ENCODE assay signal across 8 cellular contexts in genomic region chr20:31716818-31717477, GRCh38. TPM values are rescaled to one million over a fixed set of nuclear protein-coding genes. Genes with fewer than 3 reads are reported as not detected.
DNase-seq lines count a peak whose midpoint lies in the region; ATAC-seq, FAIRE-seq and TF ChIP-seq lines count a peak whose summit lies in the region.

No MANE protein-coding gene starts in this region.

- H3K9me3 ChIP-seq in PC-3 (ENCODE audit: low read length) (no peaks in the 10 kb centered on the region), fibroblast of lung (ENCODE audit: control insufficient read depth, insufficient read depth, low read depth, low read length) (no peaks in the 10 kb centered on the region)

- peaks cover 78% of the 10 kb centered on the region for H3K36me3 Mint-ChIP-seq in T-helper 2 cell treated with Interferon-gamma antibody and Interleukin-4, amounts not matched to agents 5 μg/mL and 100 μg/mL, for 36 hours (ENCODE audit: low read depth)

- POLR2A ChIA-PET in PC-3 (lab: Charles Lee; ENCODE audit: unreplicated experiment), result interaction anchor here (0.6 to 1.3 kb wide), 5 partner anchors 12 to 144 kb away, joined by 4 to 9 read pairs (median 6); partner anchors contain the start of gene ID1

- peaks cover 100% of the 10 kb centered on the region for H3K79me2 ChIP-seq in PC-3 (ENCODE audit: low read length)
- H3K79me2 ChIP-seq in fibroblast of lung (ENCODE audit: control insufficient read depth, insufficient read depth, low read length), result peaks cover 91% of the 10 kb centered on the region

- DNase-seq in T-helper 2 cell treated with Interferon-gamma antibody and Interleukin-4, amounts not matched to agents 5 μg/mL and 100 μg/mL, for 36 hours (ENCODE audit: low spot score), result no peak
- DNase-seq in T-helper 2 cell (no peak), PC-3 (no peak), fibroblast of lung (ENCODE audit: low read depth in 2 of 2) (no peak), HTR-8/SVneo (ENCODE audit: insufficient read length, low spot score) (no peak)
- DNase-seq in stimulated activated naive CD8-positive, alpha-beta T cell treated with anti-CD3 and anti-CD28 coated beads, Interleukin-15, amount 100 ng/mL, for 72 hours, result no peak
- DNase-seq in stimulated activated naive CD4-positive, alpha-beta T cell (lab: John Stamatoyannopoulos, UW), result no peak

- H3K27ac ChIP-seq in PC-3 (ENCODE audit: low read length) (peak overlapping the region; percentile 68), fibroblast of lung (ENCODE audit: insufficient read depth, low read length) (no peak overlapping the region)

- no peak overlapping the region for H2AFZ ChIP-seq in PC-3 (ENCODE audit: low read length)
- no peak overlapping the region for H2AFZ ChIP-seq in fibroblast of lung (ENCODE audit: low read length)

- H3K9me3 Mint-ChIP-seq in T-helper 2 cell treated with Interferon-gamma antibody and Interleukin-4, amounts not matched to agents 5 μg/mL and 100 μg/mL, for 36 hours, result no peaks in the 10 kb centered on the region
- H3K9me3 Mint-ChIP-seq in stimulated activated naive CD8-positive, alpha-beta T cell treated with anti-CD3 and anti-CD28 coated beads, Interleukin-15, amount 100 ng/mL, for 72 hours, result no peaks in the 10 kb centered on the region

- H3K27me3 Mint-ChIP-seq in T-helper 2 cell treated with Interferon-gamma antibody and Interleukin-4, amounts not matched to agents 5 μg/mL and 100 μg/mL, for 36 hours (ENCODE audit: low read depth), result no peaks in the 10 kb centered on the region
- H3K27me3 Mint-ChIP-seq in stimulated activated naive CD8-positive, alpha-beta T cell treated with anti-CD3 and anti-CD28 coated beads, Interleukin-15, amount 100 ng/mL, for 72 hours, result no peaks in the 10 kb centered on the region

- CTCF ChIA-PET in PC-3 (lab: Charles Lee), result interaction anchor here (0.6 kb wide), 1 partner anchor 55 kb away, joined by 3 read pairs; no protein-coding TSS in a partner anchor

- H3K4me1 ChIP-seq in PC-3 (ENCODE audit: insufficient read depth, low read length) (peaks cover 83% of the 10 kb centered on the region), fibroblast of lung (ENCODE audit: control insufficient read depth, extremely low read depth, insufficient read depth, low read length) (peaks cover 63% of the 10 kb centered on the region)

- H3F3A ChIP-seq in PC-3 (ENCODE audit: low read length, unreplicated experiment), result peaks cover 28% of the 10 kb centered on the region

- no TSS peak for BruUV-seq in PC-3 (replicated peaks; lab: Mats Ljungman, UMichigan)

- H3K4me3 ChIP-seq in PC-3 (ENCODE audit: low read length) (peak overlapping the region; percentile 95), fibroblast of lung (replicated peaks in 1 of 4; ENCODE audit: control extremely low read depth in 1 of 4, insufficient read depth in 1 of 4, low read depth in 3 of 4, low read length in 4 of 4) (peak overlapping the region in 3 of 4 experiments; percentile 13 to 41 (median 31))

- peaks cover 72% of the 10 kb centered on the region for H3K4me1 Mint-ChIP-seq in T-helper 2 cell treated with Interferon-gamma antibody and Interleukin-4, amounts not matched to agents 5 μg/mL and 100 μg/mL, for 36 hours (ENCODE audit: low read depth)
- H3K4me1 Mint-ChIP-seq in stimulated activated naive CD8-positive, alpha-beta T cell treated with anti-CD3 and anti-CD28 coated beads, Interleukin-15, amount 100 ng/mL, for 72 hours, result peaks cover 53% of the 10 kb centered on the region

- H3K36me3 ChIP-seq in PC-3 (ENCODE audit: low read depth, low read length) (peaks cover 72% of the 10 kb centered on the region), fibroblast of lung (ENCODE audit: control insufficient read depth, insufficient read depth, low read length) (peaks cover 29% of the 10 kb centered on the region)

- intact Hi-C loops in PC-3 (cut with micrococcal nuclease), result no loop called here

- H3K4me2 ChIP-seq in PC-3 (ENCODE audit: low read length) (peak overlapping the region; percentile 98), fibroblast of lung (ENCODE audit: extremely low read depth, insufficient read depth, low read length) (peak overlapping the region; percentile 81)

- TF ChIP-seq CTCF in PC-3 (conservative IDR thresholded peaks at IDR 0.05; ENCODE audit: low read depth, low read length) (no peak), fibroblast of lung (conservative IDR thresholded peaks at IDR 0.05 in 1 of 2, IDR thresholded peaks at IDR 0.05 in 1 of 2; ENCODE audit: low read depth in 1 of 2, low read length in 2 of 2) (no peak)

- peak overlapping the region; percentile 80 for H3K4me3 Mint-ChIP-seq in T-helper 2 cell treated with Interferon-gamma antibody and Interleukin-4, amounts not matched to agents 5 μg/mL and 100 μg/mL, for 36 hours
- peak overlapping the region; percentile 91 to 99 for H3K4me3 Mint-ChIP-seq in stimulated activated naive CD8-positive, alpha-beta T cell treated with anti-CD3 and anti-CD28 coated beads, Interleukin-15, amount 100 ng/mL, for 72 hours

- peak overlapping the region; percentile 21 for H3K27ac Mint-ChIP-seq in T-helper 2 cell treated with Interferon-gamma antibody and Interleukin-4, amounts not matched to agents 5 μg/mL and 100 μg/mL, for 36 hours
- peak overlapping the region; percentile 94 to 96 for H3K27ac Mint-ChIP-seq in stimulated activated naive CD8-positive, alpha-beta T cell treated with anti-CD3 and anti-CD28 coated beads, Interleukin-15, amount 100 ng/mL, for 72 hours

- H4K20me1 ChIP-seq in PC-3 (ENCODE audit: low read length) (0 out of 2 replicates have a peak, but pooled peaks cover 4% of the 10 kb centered on the region), fibroblast of lung (ENCODE audit: control insufficient read depth, extremely low read depth, insufficient read depth, low read length) (no peaks in the 10 kb centered on the region)

- H3K9ac ChIP-seq in PC-3 (ENCODE audit: low read length) (peak overlapping the region; percentile 12), fibroblast of lung (ENCODE audit: insufficient read depth, low read length) (no peak overlapping the region)

- ATAC-seq in PC-3 (no peak), HG03565 (IDR thresholded peaks at IDR 0.05; ENCODE audit: unreplicated experiment) (no peak)
- peak; percentile 47 for ATAC-seq in stimulated activated naive CD8-positive, alpha-beta T cell treated with anti-CD3 and anti-CD28 coated beads, Interleukin-15, amount 100 ng/mL, for 72 hours

- FAIRE-seq in HTR-8/SVneo (lab: Jason Lieb, UNC), result no peak

- H3K27me3 ChIP-seq in PC-3 (ENCODE audit: low read length), result no peaks in the 10 kb centered on the region
- H3K27me3 ChIP-seq in fibroblast of lung (ENCODE audit: control insufficient read depth, insufficient read depth, low read length), result no peaks in the 10 kb centered on the region

- no peaks in the 10 kb centered on the region for H3K9me2 ChIP-seq in PC-3 (replicated peaks; ENCODE audit: low read length)

RNA-seq across cellular contexts. Expression of gene BCL2L1, which starts 5.7 kb away (rescaled TPM):
- total RNA-seq in PC-3 (2014; rRNA removed) (260 and 277 TPM in 2 replicates), fibroblast of lung (50.8 and 77.1 TPM in 2 replicates)
- 61.8 and 107 TPM in 2 replicates for polyA plus RNA-seq in fibroblast of lung
- 63.9 and 103 TPM in 2 replicates for polyA plus RNA-seq in fibroblast of lung (2012)
- 62.6 and 98.4 TPM in 2 replicates for polyA minus RNA-seq in fibroblast of lung (ENCODE audit: low replicate concordance)

RNA-seq across cellular contexts. Expression of gene TPX2, which starts 22.1 kb away (rescaled TPM):
- 128 and 151 TPM in 2 replicates for total RNA-seq in PC-3 (2014; rRNA removed)
- total RNA-seq in fibroblast of lung, result 5.4 and 21.0 TPM in 2 replicates
- polyA plus RNA-seq in fibroblast of lung, result 19.9 and 72.2 TPM in 2 replicates
- 21.0 and 71.3 TPM in 2 replicates for polyA plus RNA-seq in fibroblast of lung (2012)
- 6.1 and 22.6 TPM in 2 replicates for polyA minus RNA-seq in fibroblast of lung (ENCODE audit: low replicate concordance)
